In genomic region chr7:144854839-144855424, GRCh38 we compare ENCODE assay signal across 8 cellular contexts. TPM values are rescaled to one million over a fixed set of nuclear protein-coding genes. Genes with fewer than 3 reads are reported as not detected.
DNase-seq lines count a peak whose midpoint lies in the region; ATAC-seq and TF ChIP-seq lines count a peak whose summit lies in the region.

No MANE protein-coding gene starts in this region.

- H3K9me3 ChIP-seq in SK-N-SH (no peaks in the 10 kb centered on the region), stomach (no peaks in the 10 kb centered on the region)

- H4K20me1 ChIP-seq in SK-N-SH (ENCODE audit: insufficient read depth): no peaks in the 10 kb centered on the region

- no peaks in the 10 kb centered on the region for H3K9me2 ChIP-seq in SK-N-SH

- H3K36me3 ChIP-seq in SK-N-SH (replicated peaks in 1 of 2; ENCODE audit: control insufficient read depth in 1 of 2, insufficient read depth in 2 of 2, low read length in 1 of 2) (no peaks in the 10 kb centered on the region), stomach (no peaks in the 10 kb centered on the region)

- TF ChIP-seq CTCF in SK-N-SH (IDR thresholded peaks at IDR 0.05) (peak; percentile 89), omental fat pad (IDR thresholded peaks at IDR 0.05) (no peak), stomach (IDR thresholded peaks at IDR 0.05) (peak in 1 of 7 experiments; percentile 44)

- TF ChIP-seq POLR2A in stomach (IDR thresholded peaks at IDR 0.05): no peak

- no peak overlapping the region for H3K4me2 ChIP-seq in SK-N-SH

- intact Hi-C loops in left colon (cut with DNase I, micrococcal nuclease) (no loop called here), stomach (cut with DNase I; ENCODE audit: low total_unique reads) (no loop called here)

- no peak overlapping the region for H3K9ac ChIP-seq in SK-N-SH

- 5% methylated on average over 3 of the region's 3 CpGs for WGBS in SK-N-SH (ENCODE audit: low lambda C conversion rate)
- 51 to 65% (median 53%) methylated on average over 3 of the region's 3 CpGs for WGBS in stomach, 5 donors

- peaks cover 6% of the 10 kb centered on the region for H3F3A ChIP-seq in SK-N-SH (replicated peaks; ENCODE audit: insufficient read depth)

- H3K4me1 ChIP-seq in SK-N-SH (ENCODE audit: control insufficient read depth in 1 of 2, insufficient read depth in 2 of 2, low read depth in 1 of 2, low read length in 1 of 2): no peaks in the 10 kb centered on the region
- no peaks in the 10 kb centered on the region for H3K4me1 ChIP-seq in stomach

- DNase-seq in Caki2 (ENCODE audit: low read depth) (peak; percentile 6), SK-N-SH (peak; percentile 47), left colon (no peak), omental fat pad (ENCODE audit: low spot score) (no peak), stomach (no peak)

- H3K27me3 ChIP-seq in SK-N-SH (ENCODE audit: insufficient read depth): peaks cover 7% of the 10 kb centered on the region; the same call in 1 of the 2 replicates
- no peaks in the 10 kb centered on the region for H3K27me3 ChIP-seq in stomach

- no peak overlapping the region for H3K27ac ChIP-seq in SK-N-SH (ENCODE audit: low read depth in 2 of 2, low read length in 1 of 2)
- no peak overlapping the region for H3K27ac ChIP-seq in stomach

- H3K79me2 ChIP-seq in SK-N-SH (ENCODE audit: insufficient read depth): no peaks in the 10 kb centered on the region

- in situ Hi-C loops in Caki2 (cut with HindIII; ENCODE audit: low pct_unique_long_range_greater_than_20kb, low sequenced_read_pairs): no loop called here

- TF ChIP-seq RAD21 in Ishikawa (IDR thresholded peaks at IDR 0.05; ENCODE audit: low read depth) (peak; percentile 74), SK-N-SH (IDR thresholded peaks at IDR 0.05; ENCODE audit: low read length) (peak; percentile 69)

- POLR2A ChIA-PET in SK-N-SH (lab: Yijun Ruan, JAX): no interaction called here

- CTCF ChIA-PET in SK-N-SH (lab: Yijun Ruan, JAX): interaction anchor here (0.7 to 1.8 kb wide), 3 partner anchors 9 to 1234 kb away, joined by 3 to 4 read pairs (median 4); no protein-coding TSS in a partner anchor

- TF ChIP-seq EP300 in Ishikawa (IDR thresholded peaks at IDR 0.05; ENCODE audit: borderline replicate concordance) (no peak), SK-N-SH (IDR thresholded peaks at IDR 0.05; ENCODE audit: borderline replicate concordance in 1 of 2, low read depth in 1 of 2, low read length in 1 of 2) (no peak), stomach (IDR thresholded peaks at IDR 0.05) (no peak)

- no peak overlapping the region for H2AFZ ChIP-seq in SK-N-SH (ENCODE audit: low read depth)

- ATAC-seq in left colon (peak; percentile 40), omental fat pad (ENCODE audit: low FRiP score) (no peak), HG02938 (IDR thresholded peaks at IDR 0.05; ENCODE audit: unreplicated experiment) (no peak), GM21529 (IDR thresholded peaks at IDR 0.05; ENCODE audit: unreplicated experiment) (no peak)

- H3K4me3 ChIP-seq in SK-N-SH (ENCODE audit: low read depth in 2 of 2, low read length in 1 of 2): no peak overlapping the region; a peak in 1 of 4 replicates
- no peak overlapping the region for H3K4me3 ChIP-seq in stomach

TF ChIP-seq in Ishikawa, 13 proteins besides CTCF, POLR2A, EP300 and RAD21 (continues in another document):
- TF ChIP-seq MAX (IDR thresholded peaks at IDR 0.05): no peak
- TF ChIP-seq CREB1 (IDR thresholded peaks at IDR 0.05; ENCODE audit: low read depth): no peak
- TF ChIP-seq CEBPB (IDR thresholded peaks at IDR 0.05): no peak
- TF ChIP-seq REST (IDR thresholded peaks at IDR 0.05; ENCODE audit: low read depth): no peak
- no peak for TF ChIP-seq TCF12 (IDR thresholded peaks at IDR 0.05; ENCODE audit: low read depth)
- no peak for TF ChIP-seq ZBTB7A (IDR thresholded peaks at IDR 0.05; ENCODE audit: low read depth)
- TF ChIP-seq NFIC (IDR thresholded peaks at IDR 0.05): no peak
- TF ChIP-seq USF1 (IDR thresholded peaks at IDR 0.05): no peak

TF ChIP-seq in SK-N-SH, 30 proteins besides CTCF, POLR2A, EP300 and RAD21:
- no peak for TF ChIP-seq GATA2 (CRISPR knock-in tag; IDR thresholded peaks at IDR 0.05)
- peak; percentile 38 for TF ChIP-seq SMC3 (IDR thresholded peaks at IDR 0.05; ENCODE audit: low read depth, low read length)

RNA-seq across cellular contexts. Expression of gene TPK1, which starts 19.1 kb away (rescaled TPM):
- 31.0 and 37.9 TPM in 2 replicates for total RNA-seq in Caki2 (2014; rRNA removed; shearing (Covaris generic); ENCODE audit: low replicate concordance)
- polyA plus RNA-seq in SK-N-SH (2012; rRNA removed): 3.0 and 3.3 TPM in 2 replicates
- polyA plus RNA-seq in SK-N-SH (2012; cell fraction: cytosol; rRNA removed): 3.1 and 4.4 TPM in 2 replicates
- polyA plus RNA-seq in SK-N-SH (2012; cell fraction: nucleus; rRNA removed): 3.0 TPM in 2 replicates
- total RNA-seq in left colon: 10 to 100 TPM; 12.3 to 25.5 TPM
- 10 to 100 TPM in 1 of 4 donors, 1 to 10 TPM in 3; 4.5 to 11.8 (median 8.0) TPM for total RNA-seq in omental fat pad
- total RNA-seq in stomach: 10 to 100 TPM in 2 of 5 donors, 1 to 10 TPM in 3; 1.8 to 13.0 (median 5.8) TPM
- polyA plus RNA-seq in stomach: 1 to 10 TPM; 2.1 to 4.7 (median 3.8) TPM

Comparison
In these comparisons a context has a peak if more than half of its experiments do, and no peak if none do; other contexts are left out.
1. DNase-seq: peak in Caki2 (single experiment) and SK-N-SH (single experiment); none in left colon (0 of 2), omental fat pad (single experiment) and stomach (single experiment).